In the genomic region with DNA sequence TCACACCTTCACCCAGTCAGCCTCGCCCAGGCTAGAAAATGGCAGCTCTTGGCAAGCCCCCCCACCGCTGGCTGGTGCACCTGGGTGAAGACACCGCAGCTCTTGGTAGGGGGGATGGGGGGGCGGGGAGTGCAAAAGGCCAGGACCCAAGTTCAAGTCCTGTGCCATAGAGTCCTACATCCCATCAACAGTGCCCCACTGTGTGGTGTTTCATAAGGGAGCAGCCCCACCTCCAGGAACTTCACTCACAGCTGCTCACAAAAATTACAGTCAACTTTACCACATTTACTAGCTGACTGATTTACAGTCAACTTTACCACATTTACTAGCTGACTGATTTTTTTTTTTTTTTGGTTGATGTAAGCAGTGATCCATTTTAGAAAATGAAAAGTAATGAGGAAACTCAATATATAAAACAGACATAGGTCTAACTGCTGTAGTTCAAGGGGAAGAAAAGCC, we compare ENCODE assay signal across 1 cellular context.
TF ChIP-seq lines count a peak whose summit lies in the region.

No MANE protein-coding gene starts in this region.

TF ChIP-seq in GM23338, 12 proteins besides CTCF, POLR2A, EP300 and RAD21 (continued from another document):
- TF ChIP-seq, protein P1, sequence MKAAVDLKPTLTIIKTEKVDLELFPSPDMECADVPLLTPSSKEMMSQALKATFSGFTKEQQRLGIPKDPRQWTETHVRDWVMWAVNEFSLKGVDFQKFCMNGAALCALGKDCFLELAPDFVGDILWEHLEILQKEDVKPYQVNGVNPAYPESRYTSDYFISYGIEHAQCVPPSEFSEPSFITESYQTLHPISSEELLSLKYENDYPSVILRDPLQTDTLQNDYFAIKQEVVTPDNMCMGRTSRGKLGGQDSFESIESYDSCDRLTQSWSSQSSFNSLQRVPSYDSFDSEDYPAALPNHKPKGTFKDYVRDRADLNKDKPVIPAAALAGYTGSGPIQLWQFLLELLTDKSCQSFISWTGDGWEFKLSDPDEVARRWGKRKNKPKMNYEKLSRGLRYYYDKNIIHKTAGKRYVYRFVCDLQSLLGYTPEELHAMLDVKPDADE (IDR thresholded peaks at IDR 0.05) = no peak
- TF ChIP-seq JUNB (IDR thresholded peaks at IDR 0.05; ENCODE audit: unreplicated experiment) = no peak
- TF ChIP-seq, protein P2, sequence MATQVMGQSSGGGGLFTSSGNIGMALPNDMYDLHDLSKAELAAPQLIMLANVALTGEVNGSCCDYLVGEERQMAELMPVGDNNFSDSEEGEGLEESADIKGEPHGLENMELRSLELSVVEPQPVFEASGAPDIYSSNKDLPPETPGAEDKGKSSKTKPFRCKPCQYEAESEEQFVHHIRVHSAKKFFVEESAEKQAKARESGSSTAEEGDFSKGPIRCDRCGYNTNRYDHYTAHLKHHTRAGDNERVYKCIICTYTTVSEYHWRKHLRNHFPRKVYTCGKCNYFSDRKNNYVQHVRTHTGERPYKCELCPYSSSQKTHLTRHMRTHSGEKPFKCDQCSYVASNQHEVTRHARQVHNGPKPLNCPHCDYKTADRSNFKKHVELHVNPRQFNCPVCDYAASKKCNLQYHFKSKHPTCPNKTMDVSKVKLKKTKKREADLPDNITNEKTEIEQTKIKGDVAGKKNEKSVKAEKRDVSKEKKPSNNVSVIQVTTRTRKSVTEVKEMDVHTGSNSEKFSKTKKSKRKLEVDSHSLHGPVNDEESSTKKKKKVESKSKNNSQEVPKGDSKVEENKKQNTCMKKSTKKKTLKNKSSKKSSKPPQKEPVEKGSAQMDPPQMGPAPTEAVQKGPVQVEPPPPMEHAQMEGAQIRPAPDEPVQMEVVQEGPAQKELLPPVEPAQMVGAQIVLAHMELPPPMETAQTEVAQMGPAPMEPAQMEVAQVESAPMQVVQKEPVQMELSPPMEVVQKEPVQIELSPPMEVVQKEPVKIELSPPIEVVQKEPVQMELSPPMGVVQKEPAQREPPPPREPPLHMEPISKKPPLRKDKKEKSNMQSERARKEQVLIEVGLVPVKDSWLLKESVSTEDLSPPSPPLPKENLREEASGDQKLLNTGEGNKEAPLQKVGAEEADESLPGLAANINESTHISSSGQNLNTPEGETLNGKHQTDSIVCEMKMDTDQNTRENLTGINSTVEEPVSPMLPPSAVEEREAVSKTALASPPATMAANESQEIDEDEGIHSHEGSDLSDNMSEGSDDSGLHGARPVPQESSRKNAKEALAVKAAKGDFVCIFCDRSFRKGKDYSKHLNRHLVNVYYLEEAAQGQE (IDR thresholded peaks at IDR 0.05; ENCODE audit: unreplicated experiment) = no peak
- no peak for TF ChIP-seq CREB1 (CRISPR knock-in tag; IDR thresholded peaks at IDR 0.05; ENCODE audit: low read depth)
TF ChIP-seq in GM23338: peak in this region for 0.
